ENCODE assay signal across 8 cellular contexts in the genomic region with DNA sequence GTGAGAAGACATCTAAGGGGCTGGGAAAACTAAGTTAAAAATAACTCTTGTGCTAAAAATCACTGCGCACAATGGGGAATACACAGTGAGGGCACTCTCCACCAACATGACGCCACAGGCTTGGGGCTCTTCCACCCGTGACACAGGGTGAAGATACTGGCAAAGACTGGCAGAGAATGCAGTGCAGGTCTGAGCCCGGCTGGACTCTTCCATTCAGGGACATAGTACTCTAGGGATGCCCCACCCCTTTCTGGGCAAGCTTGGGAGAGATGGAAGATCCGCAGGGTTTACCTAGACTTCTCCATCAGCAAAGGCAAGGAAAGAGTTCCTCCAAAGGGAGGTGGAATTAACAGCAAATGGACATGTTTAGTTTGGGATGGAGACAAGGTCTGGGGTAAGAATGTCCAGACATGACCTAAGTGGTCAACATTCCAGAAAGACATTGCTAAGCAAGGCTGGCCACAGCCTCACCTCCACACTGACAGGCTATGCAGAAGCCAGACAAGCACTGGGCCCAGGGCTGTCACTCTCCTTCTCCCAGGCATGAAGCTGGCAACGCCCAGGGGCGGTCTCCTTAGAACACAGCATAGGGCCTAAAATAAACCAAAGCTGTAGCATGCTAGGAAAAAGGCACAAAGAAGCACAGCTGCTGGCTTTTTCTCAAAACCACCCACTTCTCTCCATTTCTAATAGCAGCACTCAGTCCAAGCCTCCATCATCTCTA. TPM values are rescaled to one million over a fixed set of nuclear protein-coding genes. Genes with fewer than 3 reads are reported as not detected.
DNase-seq lines count a peak whose midpoint lies in the region; ATAC-seq and TF ChIP-seq lines count a peak whose summit lies in the region.
"Had no signal": no experiment of that assay in that cellular context is flagged by ENCODE, and none has a peak within 500 bp of the region (broad histone marks: within the 10 kb centered on the region; RNA-seq: fewer than 3 reads in every experiment).

No MANE protein-coding gene starts in this region.

- CTCF ChIA-PET in activated naive CD4-positive, alpha-beta T cell treated with anti-CD3 and anti-CD28 coated beads for 36 hours (lab: Charles Lee): interaction anchor here (1.0 to 2.7 kb wide), 2 partner anchors 11 to 26 kb away, joined by 3 to 15 read pairs; no protein-coding TSS in a partner anchor

- peaks cover 17% of the 10 kb centered on the region for H3K4me1 ChIP-seq in mucosa of descending colon (ENCODE audit: low read depth)

- H3K36me3 Mint-ChIP-seq in type B pancreatic cell: peaks cover 45% of the 10 kb centered on the region
- H3K36me3 Mint-ChIP-seq in activated naive CD4-positive, alpha-beta T cell treated with anti-CD3 and anti-CD28 coated beads for 36 hours (ENCODE audit: low read depth): peaks cover 19% of the 10 kb centered on the region

- H3K4me3 Mint-ChIP-seq in type B pancreatic cell: no peak overlapping the region
- no peak overlapping the region for H3K4me3 Mint-ChIP-seq in activated naive CD4-positive, alpha-beta T cell treated with anti-CD3 and anti-CD28 coated beads for 36 hours

- no peaks in the 10 kb centered on the region for H3K9me3 ChIP-seq in mucosa of descending colon

- H3K4me3 ChIP-seq in mucosa of descending colon: no peak overlapping the region

- no peaks in the 10 kb centered on the region for H3K36me3 ChIP-seq in mucosa of descending colon (ENCODE audit: low read depth)

- peak overlapping the region; percentile 39 for H3K27ac Mint-ChIP-seq in type B pancreatic cell
- H3K27ac Mint-ChIP-seq in activated naive CD4-positive, alpha-beta T cell treated with anti-CD3 and anti-CD28 coated beads for 36 hours: no peak overlapping the region

- TF ChIP-seq CTCF in mucosa of descending colon (IDR thresholded peaks at IDR 0.05): no peak
- no peak for TF ChIP-seq CTCF in type B pancreatic cell (conservative IDR thresholded peaks at IDR 0.05)

- ATAC-seq in esophagus mucosa: peak; percentile 58
- peak; percentile 51 for ATAC-seq in mucosa of descending colon

- intact Hi-C loops in mucosa of descending colon (cut with DNase I, micrococcal nuclease): no loop called here
- intact Hi-C loops in activated naive CD4-positive, alpha-beta T cell treated with anti-CD3 and anti-CD28 coated beads for 36 hours (cut with micrococcal nuclease): no loop called here

- peak; percentile 32 for DNase-seq in RPMI7951 (ENCODE audit: low read depth)
- DNase-seq in mucosa of descending colon: peak; percentile 49 to 60 (median 56)
- no peak for DNase-seq in type B pancreatic cell (ENCODE audit: extremely low spot score, unreplicated experiment)
- DNase-seq in NCI-H524 (lab: John Stamatoyannopoulos, UW): no peak
- no peak for DNase-seq in NCI-H526 treated with DMSO at 0.1 percent for 48 hours (lab: John Stamatoyannopoulos, UW)
- no peak for DNase-seq in activated naive CD4-positive, alpha-beta T cell treated with anti-CD3 and anti-CD28 coated beads for 36 hours
- DNase-seq: NCI-H1436 treated with DMSO at 0.1 percent for 48 hours had no signal

- H3K27me3 Mint-ChIP-seq in type B pancreatic cell: no peaks in the 10 kb centered on the region
- no peaks in the 10 kb centered on the region for H3K27me3 Mint-ChIP-seq in activated naive CD4-positive, alpha-beta T cell treated with anti-CD3 and anti-CD28 coated beads for 36 hours (ENCODE audit: low read depth)

- H3K9me3 Mint-ChIP-seq in type B pancreatic cell: no peaks in the 10 kb centered on the region
- H3K9me3 Mint-ChIP-seq in activated naive CD4-positive, alpha-beta T cell treated with anti-CD3 and anti-CD28 coated beads for 36 hours: no peaks in the 10 kb centered on the region

- H3K4me1 Mint-ChIP-seq in type B pancreatic cell (ENCODE audit: unreplicated experiment): peaks cover 24% of the 10 kb centered on the region
- peaks cover 30% of the 10 kb centered on the region for H3K4me1 Mint-ChIP-seq in activated naive CD4-positive, alpha-beta T cell treated with anti-CD3 and anti-CD28 coated beads for 36 hours (ENCODE audit: low read depth)

RNA-seq across cellular contexts. Expression of a gene that starts 28.1 kb away (rescaled TPM):
- 70.7 and 89.2 TPM in 2 replicates for total RNA-seq in RPMI7951 (2014; rRNA removed; shearing (Covaris generic))
- total RNA-seq in esophagus mucosa (45.7 TPM), mucosa of descending colon (10 to 100 TPM; 66.6 to 97.7 (median 87.5) TPM), type B pancreatic cell (ENCODE audit: low replicate concordance) (50.1 and 76.6 TPM in 2 replicates)
- 10 to 100 TPM; 52.2 to 52.6 TPM for total RNA-seq in activated naive CD4-positive, alpha-beta T cell treated with anti-CD3 and anti-CD28 coated beads for 36 hours

Comparison
In these comparisons a context has a peak if more than half of its experiments do, and no peak if none do; other contexts are left out.
1. DNase-seq: peak in RPMI7951 (single experiment) and mucosa of descending colon (3 of 3); none in type B pancreatic cell (single experiment), NCI-H524 (0 of 2), NCI-H526 treated with DMSO at 0.1 percent for 48 hours (single experiment) and activated naive CD4-positive, alpha-beta T cell treated with anti-CD3 and anti-CD28 coated beads for 36 hours (single experiment).